26 cellular contexts compared by ENCODE assay signal in the genomic region with DNA sequence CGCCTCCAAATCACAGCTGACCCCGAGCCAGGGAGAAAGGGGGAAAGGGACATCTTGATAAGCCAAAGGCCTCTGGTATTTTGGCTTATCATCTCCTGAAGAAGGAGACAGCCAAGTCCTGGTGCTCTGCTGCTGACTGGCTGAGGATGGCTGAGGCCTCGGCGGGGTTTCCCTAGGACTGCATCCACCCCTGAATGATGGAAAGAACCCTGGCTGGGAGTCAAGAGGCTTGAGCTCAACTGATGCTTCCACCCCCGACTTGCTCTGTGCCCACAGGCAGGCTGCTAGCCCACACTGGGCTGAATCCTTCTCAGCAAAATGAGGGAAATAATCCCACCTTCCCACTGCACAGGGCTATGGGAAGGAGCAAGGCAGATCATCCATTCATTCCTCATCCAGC. TPM values are rescaled to one million over a fixed set of nuclear protein-coding genes. Genes with fewer than 3 reads are reported as not detected.
"Had no signal": no experiment of that assay in that cellular context is flagged by ENCODE, and none has a peak within 500 bp of the region (broad histone marks: within the 10 kb centered on the region; RNA-seq: fewer than 3 reads in every experiment).

No MANE protein-coding gene starts in this region.

- H3K27ac ChIP-seq: coronary artery, esophagus muscularis mucosa, foreskin keratinocyte, gastroesophageal sphincter, heart right ventricle, left ventricle myocardium inferior, lower lobe of right lung had no signal

- H3K4me3 ChIP-seq: coronary artery, dorsolateral prefrontal cortex, esophagus muscularis mucosa, gastroesophageal sphincter, heart right ventricle, left ventricle myocardium inferior, lower lobe of right lung, mucosa of descending colon had no signal

- ATAC-seq: foreskin keratinocyte, gastroesophageal sphincter, left colon, left lobe of liver, lower lobe of right lung, mucosa of descending colon had no signal

- H3K4me1 ChIP-seq: esophagus muscularis mucosa, foreskin keratinocyte, gastroesophageal sphincter, lower lobe of right lung had no signal

- H3K36me3 ChIP-seq: esophagus muscularis mucosa, gastroesophageal sphincter, heart right ventricle, left ventricle myocardium inferior, lower lobe of right lung had no signal

- H3K9me3 ChIP-seq: mucosa of descending colon had no signal

- FAIRE-seq: colon, endothelial cell of umbilical vein, frontal cortex, islet of Langerhans, keratinocyte had no signal

- DNase-seq: dermis blood vessel endothelial cell; effector CD4-positive, alpha-beta T cell; effector memory CD4-positive, alpha-beta T cell; foreskin keratinocyte; hippocampal formation; left colon; left ventricle myocardium inferior; lower lobe of right lung; mesenchymal stem cell; mucosa of descending colon; naive B cell had no signal

- H3K27me3 ChIP-seq: dorsolateral prefrontal cortex, foreskin keratinocyte, gastroesophageal sphincter, heart right ventricle had no signal

RNA-seq across cellular contexts. Expression of a gene that starts 30.8 kb away (rescaled TPM):
- total RNA-seq: dermis blood vessel endothelial cell, endothelial cell of umbilical vein, fibroblast of lung, fibroblast of villous mesenchyme, foreskin keratinocyte, lung microvascular endothelial cell, myocyte had no signal
- polyA plus RNA-seq: endothelial cell of umbilical vein, foreskin keratinocyte, keratinocyte had no signal
